1 cellular context compared by ENCODE assay signal in genomic region chr5:135535420-135535819, GRCh38.
TF ChIP-seq lines count a peak whose summit lies in the region.

No MANE protein-coding gene starts in this region.

TF ChIP-seq in IMR-90, 13 proteins besides CTCF, POLR2A, EP300 and RAD21 (continued from another document):
- no peak for TF ChIP-seq ELK1 (IDR thresholded peaks at IDR 0.05; ENCODE audit: borderline replicate concordance, low read depth, low read length)
- TF ChIP-seq FOS (IDR thresholded peaks at IDR 0.05; ENCODE audit: low read depth, low read length): no peak
- TF ChIP-seq SMC3 (IDR thresholded peaks at IDR 0.05; ENCODE audit: low read depth, low read length): no peak
- TF ChIP-seq MAZ (IDR thresholded peaks at IDR 0.05; ENCODE audit: borderline replicate concordance, low read depth, low read length): no peak
- TF ChIP-seq MAFK (IDR thresholded peaks at IDR 0.05; ENCODE audit: low read depth, low read length): no peak
- TF ChIP-seq RCOR1 (IDR thresholded peaks at IDR 0.05; ENCODE audit: insufficient replicate concordance, low read length): no peak
- TF ChIP-seq RFX5 (IDR thresholded peaks at IDR 0.05; ENCODE audit: low read depth, low read length): no peak
- TF ChIP-seq NFE2L2 (IDR thresholded peaks at IDR 0.05; ENCODE audit: low read depth, low read length): no peak
- TF ChIP-seq MXI1 (IDR thresholded peaks at IDR 0.05; ENCODE audit: borderline replicate concordance, low read depth, low read length): no peak
